Comparison of ENCODE assay signal across 8 cellular contexts in the genomic region with DNA sequence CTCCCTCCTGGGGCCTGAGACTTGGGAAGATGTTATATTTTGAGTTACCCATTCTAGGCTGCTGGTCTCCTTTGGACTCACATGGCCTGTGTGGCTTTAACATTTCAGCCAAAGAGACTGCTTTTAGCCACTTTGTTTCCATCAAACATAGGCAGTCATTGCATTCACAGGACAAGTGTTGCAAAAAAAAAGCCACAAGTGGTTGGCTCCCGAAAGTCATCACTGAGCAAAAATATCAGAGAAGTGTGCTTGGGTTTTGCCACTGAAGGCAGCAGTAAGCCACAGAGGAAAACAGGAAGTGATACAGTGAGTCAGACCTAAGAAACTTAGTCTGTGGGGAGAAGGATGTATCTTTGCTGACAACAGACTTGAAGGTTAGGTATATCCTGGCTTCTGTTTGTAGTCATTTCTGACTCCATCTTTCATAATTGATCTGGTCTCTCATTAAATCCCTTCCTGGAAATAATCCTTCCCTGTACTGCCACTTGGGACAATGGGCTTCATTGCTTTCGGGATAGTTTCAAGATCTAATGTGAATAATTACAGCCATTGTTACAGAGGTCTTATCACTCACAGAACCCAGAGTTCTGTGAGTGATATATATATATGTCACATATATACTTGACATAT.
DNase-seq lines count a peak whose midpoint lies in the region; ATAC-seq lines count a peak whose summit lies in the region.

No MANE protein-coding gene starts in this region.

- peak; percentile 69 for DNase-seq in SK-MEL-5 (ENCODE audit: low read depth, low spot score)
- DNase-seq in activated naive CD8-positive, alpha-beta T cell treated with anti-CD3 and anti-CD28 coated beads for 36 hours, result peak; percentile 53
- peak; percentile 64 for DNase-seq in kidney glomerular epithelial cell (lab: John Stamatoyannopoulos, UW)
- peak; percentile 41 to 80 for DNase-seq in stimulated activated effector memory CD8-positive, alpha-beta T cell treated with anti-CD3 and anti-CD28 coated beads, Interleukin-12 subunit alpha, Interleukin-12 subunit beta, amount 100 ng/mL, for 72 hours (ENCODE audit: low spot score in 2 of 2)
- no peak for DNase-seq in HK-2 (ENCODE audit: unreplicated experiment)

- in situ Hi-C loops in SK-MEL-5 (cut with HindIII; ENCODE audit: low pct_unique_long_range_greater_than_20kb, low sequenced_read_pairs), result no loop called here

- H3K79me2 ChIP-seq in ACC112 (ENCODE audit: control insufficient read depth, insufficient read depth, low read length, unreplicated experiment), result no peaks in the 10 kb centered on the region

- peaks cover 13% of the 10 kb centered on the region for H3K4me1 Mint-ChIP-seq in activated naive CD8-positive, alpha-beta T cell treated with anti-CD3 and anti-CD28 coated beads for 36 hours
- H3K4me1 Mint-ChIP-seq in stimulated activated effector memory CD8-positive, alpha-beta T cell treated with anti-CD3 and anti-CD28 coated beads, Interleukin-12 subunit alpha, Interleukin-12 subunit beta, amount 100 ng/mL, for 72 hours, result peaks cover 22% of the 10 kb centered on the region

- peak overlapping the region; percentile 9 for H3K27ac ChIP-seq in ACC112 (ENCODE audit: low read depth, low read length)

- H3K4me1 ChIP-seq in ACC112 (ENCODE audit: control insufficient read depth, insufficient read depth, low read length, unreplicated experiment), result peaks cover 12% of the 10 kb centered on the region

- peak; percentile 100 for ATAC-seq in GM18907 (IDR thresholded peaks at IDR 0.05; ENCODE audit: unreplicated experiment)
- peak; percentile 100 for ATAC-seq in HG03103 (IDR thresholded peaks at IDR 0.05; ENCODE audit: low read depth, unreplicated experiment)
- peak; percentile 99 for ATAC-seq in stimulated activated effector memory CD8-positive, alpha-beta T cell treated with anti-CD3 and anti-CD28 coated beads, Interleukin-12 subunit alpha, Interleukin-12 subunit beta, amount 100 ng/mL, for 72 hours

- no peaks in the 10 kb centered on the region for H3K27me3 Mint-ChIP-seq in activated naive CD8-positive, alpha-beta T cell treated with anti-CD3 and anti-CD28 coated beads for 36 hours

- no peak overlapping the region for H2AFZ ChIP-seq in ACC112 (ENCODE audit: low read length, unreplicated experiment)

- H3K27me3 ChIP-seq in ACC112 (ENCODE audit: insufficient read depth, low read length), result no peaks in the 10 kb centered on the region

- no peaks in the 10 kb centered on the region for H3K9me3 Mint-ChIP-seq in activated naive CD8-positive, alpha-beta T cell treated with anti-CD3 and anti-CD28 coated beads for 36 hours
- no peaks in the 10 kb centered on the region for H3K9me3 Mint-ChIP-seq in stimulated activated effector memory CD8-positive, alpha-beta T cell treated with anti-CD3 and anti-CD28 coated beads, Interleukin-12 subunit alpha, Interleukin-12 subunit beta, amount 100 ng/mL, for 72 hours

- no peaks in the 10 kb centered on the region for H3K36me3 Mint-ChIP-seq in activated naive CD8-positive, alpha-beta T cell treated with anti-CD3 and anti-CD28 coated beads for 36 hours
- no peaks in the 10 kb centered on the region for H3K36me3 Mint-ChIP-seq in stimulated activated effector memory CD8-positive, alpha-beta T cell treated with anti-CD3 and anti-CD28 coated beads, Interleukin-12 subunit alpha, Interleukin-12 subunit beta, amount 100 ng/mL, for 72 hours

- no peaks in the 10 kb centered on the region for H3K36me3 ChIP-seq in ACC112 (ENCODE audit: insufficient read depth, low read length)

- no peak overlapping the region for H3K27ac Mint-ChIP-seq in activated naive CD8-positive, alpha-beta T cell treated with anti-CD3 and anti-CD28 coated beads for 36 hours
- H3K27ac Mint-ChIP-seq in stimulated activated effector memory CD8-positive, alpha-beta T cell treated with anti-CD3 and anti-CD28 coated beads, Interleukin-12 subunit alpha, Interleukin-12 subunit beta, amount 100 ng/mL, for 72 hours, result no peak overlapping the region

- H3K4me3 ChIP-seq in ACC112 (ENCODE audit: low read depth, low read length), result no peak overlapping the region

- H3K4me3 Mint-ChIP-seq in activated naive CD8-positive, alpha-beta T cell treated with anti-CD3 and anti-CD28 coated beads for 36 hours, result peak overlapping the region; percentile 4
- no peak overlapping the region for H3K4me3 Mint-ChIP-seq in stimulated activated effector memory CD8-positive, alpha-beta T cell treated with anti-CD3 and anti-CD28 coated beads, Interleukin-12 subunit alpha, Interleukin-12 subunit beta, amount 100 ng/mL, for 72 hours
